Comparison of ENCODE assay signal across 1 cellular context in the genomic region with DNA sequence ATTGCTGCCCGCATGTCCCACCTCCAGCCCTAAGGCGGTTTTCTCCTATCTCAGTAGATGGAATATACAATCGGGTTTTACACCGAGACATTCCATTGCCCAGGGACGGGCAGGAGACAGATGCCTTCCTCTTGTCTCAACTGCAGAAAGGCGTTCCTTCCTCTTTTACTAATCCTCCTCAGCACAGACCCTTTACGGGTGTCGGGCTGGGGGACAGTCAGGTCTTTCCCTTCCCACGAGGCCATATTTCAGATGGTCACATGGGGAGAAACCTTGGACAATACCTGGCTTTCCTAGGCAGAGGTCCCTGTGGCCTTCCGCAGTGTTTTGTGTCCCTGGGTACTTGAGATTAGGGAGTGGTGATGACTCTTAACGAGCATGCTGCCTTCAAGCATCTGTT.
TF ChIP-seq lines count a peak whose summit lies in the region.

No MANE protein-coding gene starts in this region.

TF ChIP-seq in GM23338, 12 proteins besides CTCF, POLR2A, EP300 and RAD21:
- TF ChIP-seq, protein P1, sequence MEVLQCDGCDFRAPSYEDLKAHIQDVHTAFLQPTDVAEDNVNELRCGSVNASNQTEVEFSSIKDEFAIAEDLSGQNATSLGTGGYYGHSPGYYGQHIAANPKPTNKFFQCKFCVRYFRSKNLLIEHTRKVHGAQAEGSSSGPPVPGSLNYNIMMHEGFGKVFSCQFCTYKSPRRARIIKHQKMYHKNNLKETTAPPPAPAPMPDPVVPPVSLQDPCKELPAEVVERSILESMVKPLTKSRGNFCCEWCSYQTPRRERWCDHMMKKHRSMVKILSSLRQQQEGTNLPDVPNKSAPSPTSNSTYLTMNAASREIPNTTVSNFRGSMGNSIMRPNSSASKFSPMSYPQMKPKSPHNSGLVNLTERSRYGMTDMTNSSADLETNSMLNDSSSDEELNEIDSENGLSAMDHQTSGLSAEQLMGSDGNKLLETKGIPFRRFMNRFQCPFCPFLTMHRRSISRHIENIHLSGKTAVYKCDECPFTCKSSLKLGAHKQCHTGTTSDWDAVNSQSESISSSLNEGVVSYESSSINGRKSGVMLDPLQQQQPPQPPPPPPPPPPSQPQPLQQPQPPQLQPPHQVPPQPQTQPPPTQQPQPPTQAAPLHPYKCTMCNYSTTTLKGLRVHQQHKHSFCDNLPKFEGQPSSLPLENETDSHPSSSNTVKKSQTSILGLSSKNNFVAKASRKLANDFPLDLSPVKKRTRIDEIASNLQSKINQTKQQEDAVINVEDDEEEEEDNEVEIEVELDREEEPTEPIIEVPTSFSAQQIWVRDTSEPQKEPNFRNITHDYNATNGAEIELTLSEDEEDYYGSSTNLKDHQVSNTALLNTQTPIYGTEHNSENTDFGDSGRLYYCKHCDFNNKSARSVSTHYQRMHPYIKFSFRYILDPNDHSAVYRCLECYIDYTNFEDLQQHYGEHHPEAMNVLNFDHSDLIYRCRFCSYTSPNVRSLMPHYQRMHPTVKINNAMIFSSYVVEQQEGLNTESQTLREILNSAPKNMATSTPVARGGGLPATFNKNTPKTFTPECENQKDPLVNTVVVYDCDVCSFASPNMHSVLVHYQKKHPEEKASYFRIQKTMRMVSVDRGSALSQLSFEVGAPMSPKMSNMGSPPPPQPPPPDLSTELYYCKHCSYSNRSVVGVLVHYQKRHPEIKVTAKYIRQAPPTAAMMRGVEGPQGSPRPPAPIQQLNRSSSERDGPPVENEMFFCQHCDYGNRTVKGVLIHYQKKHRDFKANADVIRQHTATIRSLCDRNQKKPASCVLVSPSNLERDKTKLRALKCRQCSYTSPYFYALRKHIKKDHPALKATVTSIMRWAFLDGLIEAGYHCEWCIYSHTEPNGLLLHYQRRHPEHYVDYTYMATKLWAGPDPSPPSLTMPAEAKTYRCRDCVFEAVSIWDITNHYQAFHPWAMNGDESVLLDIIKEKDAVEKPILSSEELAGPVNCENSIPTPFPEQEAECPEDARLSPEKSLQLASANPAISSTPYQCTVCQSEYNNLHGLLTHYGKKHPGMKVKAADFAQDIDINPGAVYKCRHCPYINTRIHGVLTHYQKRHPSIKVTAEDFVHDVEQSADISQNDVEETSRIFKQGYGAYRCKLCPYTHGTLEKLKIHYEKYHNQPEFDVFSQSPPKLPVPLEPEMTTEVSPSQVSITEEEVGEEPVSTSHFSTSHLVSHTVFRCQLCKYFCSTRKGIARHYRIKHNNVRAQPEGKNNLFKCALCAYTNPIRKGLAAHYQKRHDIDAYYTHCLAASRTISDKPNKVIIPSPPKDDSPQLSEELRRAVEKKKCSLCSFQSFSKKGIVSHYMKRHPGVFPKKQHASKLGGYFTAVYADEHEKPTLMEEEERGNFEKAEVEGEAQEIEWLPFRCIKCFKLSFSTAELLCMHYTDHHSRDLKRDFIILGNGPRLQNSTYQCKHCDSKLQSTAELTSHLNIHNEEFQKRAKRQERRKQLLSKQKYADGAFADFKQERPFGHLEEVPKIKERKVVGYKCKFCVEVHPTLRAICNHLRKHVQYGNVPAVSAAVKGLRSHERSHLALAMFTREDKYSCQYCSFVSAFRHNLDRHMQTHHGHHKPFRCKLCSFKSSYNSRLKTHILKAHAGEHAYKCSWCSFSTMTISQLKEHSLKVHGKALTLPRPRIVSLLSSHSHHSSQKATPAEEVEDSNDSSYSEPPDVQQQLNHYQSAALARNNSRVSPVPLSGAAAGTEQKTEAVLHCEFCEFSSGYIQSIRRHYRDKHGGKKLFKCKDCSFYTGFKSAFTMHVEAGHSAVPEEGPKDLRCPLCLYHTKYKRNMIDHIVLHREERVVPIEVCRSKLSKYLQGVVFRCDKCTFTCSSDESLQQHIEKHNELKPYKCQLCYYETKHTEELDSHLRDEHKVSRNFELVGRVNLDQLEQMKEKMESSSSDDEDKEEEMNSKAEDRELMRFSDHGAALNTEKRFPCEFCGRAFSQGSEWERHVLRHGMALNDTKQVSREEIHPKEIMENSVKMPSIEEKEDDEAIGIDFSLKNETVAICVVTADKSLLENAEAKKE (CRISPR knock-in tag; IDR thresholded peaks at IDR 0.05): peak; percentile 2; the same call in 1 of the 2 replicates
